In the genomic region with DNA sequence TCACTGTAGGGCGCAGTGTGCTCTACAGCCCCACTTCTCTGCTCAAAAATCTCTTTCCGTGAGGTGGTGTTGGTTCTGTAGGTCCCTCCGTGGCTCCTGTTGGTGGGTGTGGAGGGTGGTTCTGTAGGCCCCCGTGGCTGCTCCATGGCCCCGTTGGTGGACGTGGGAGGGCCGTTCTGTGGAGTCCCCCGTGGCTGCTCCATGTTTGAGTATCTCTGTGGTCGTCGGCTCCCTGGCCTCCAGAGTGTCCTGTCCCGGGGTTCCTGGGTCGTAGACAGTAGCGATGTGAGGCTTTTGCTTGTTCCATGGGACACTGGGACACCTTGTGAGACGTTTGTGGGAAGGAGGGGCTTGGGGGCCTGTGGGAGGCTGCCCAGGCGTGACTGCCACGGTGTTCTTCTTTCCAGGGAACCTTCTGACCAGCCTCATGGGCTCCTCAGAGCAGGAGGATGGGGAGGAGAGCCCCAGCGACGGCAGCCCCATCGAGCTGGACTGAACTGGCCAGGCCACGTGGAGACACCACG, we compare ENCODE assay signal across 25 cellular contexts.
"Had no signal": no experiment of that assay in that cellular context is flagged by ENCODE, and none has a peak within 500 bp of the region (broad histone marks: within the 10 kb centered on the region; RNA-seq: fewer than 3 reads in every experiment).

No MANE protein-coding gene starts in this region.

- DNase-seq: activated CD4-positive, alpha-beta memory T cell treated with anti-CD3 and anti-CD28 coated beads, Interleukin-2, amount 10 ng/mL, durations not matched to agents 7 days and 5 days; activated CD4-positive, alpha-beta T cell treated with anti-CD3 and anti-CD28 coated beads, Interleukin-2, amount 50 U/mL, for 1 hour; activated CD4-positive, CD25-positive, alpha-beta regulatory T cell treated with anti-CD3 and anti-CD28 coated beads, Interleukin-2, amount 50 U/mL, for 72 hours; activated CD8-positive, alpha-beta memory T cell treated with anti-CD3 and anti-CD28 coated beads, Interleukin-2, amount 50 U/mL, for 4 hours; activated gamma-delta T cell treated with Interleukin-2 at 50 U/mL for 16 hours; activated naive CD4-positive, alpha-beta T cell treated with anti-CD3 and anti-CD28 coated beads, Interleukin-2, amount 10 ng/mL, durations not matched to agents 7 days and 5 days; activated naive CD8-positive, alpha-beta T cell treated with anti-CD3 and anti-CD28 coated beads for 36 hours; activated T-cell treated with anti-CD3 and anti-CD28 coated beads, Interleukin-2, amount 50 U/mL, for 72 hours; brain microvascular endothelial cell; cerebellar nuclear complex; Karpas-422; MM.1S; NCI-H1105; NCI-H1436; NCI-H187; NCI-H2081; NCI-H446; NCI-H524; Peyer's patch; SIG-M5; T-helper 17 cell; T-helper 9 cell had no signal

- H3K4me3 Mint-ChIP-seq: activated CD4-positive, alpha-beta memory T cell treated with anti-CD3 and anti-CD28 coated beads, Interleukin-2, amount 10 ng/mL, durations not matched to agents 7 days and 5 days; activated naive CD4-positive, alpha-beta T cell treated with anti-CD3 and anti-CD28 coated beads, Interleukin-2, amount 10 ng/mL, durations not matched to agents 7 days and 5 days; activated naive CD8-positive, alpha-beta T cell treated with anti-CD3 and anti-CD28 coated beads for 36 hours; activated T-cell treated with anti-CD3 and anti-CD28 coated beads, Interleukin-2, amount 50 U/mL, for 72 hours; T-helper 17 cell; WTC11 had no signal

- H3K27me3 Mint-ChIP-seq: activated CD4-positive, alpha-beta memory T cell treated with anti-CD3 and anti-CD28 coated beads, Interleukin-2, amount 10 ng/mL, durations not matched to agents 7 days and 5 days; activated naive CD4-positive, alpha-beta T cell treated with anti-CD3 and anti-CD28 coated beads, Interleukin-2, amount 10 ng/mL, durations not matched to agents 7 days and 5 days; T-helper 17 cell had no signal

- H3K4me1 Mint-ChIP-seq: activated CD4-positive, alpha-beta memory T cell treated with anti-CD3 and anti-CD28 coated beads, Interleukin-2, amount 10 ng/mL, durations not matched to agents 7 days and 5 days; activated naive CD4-positive, alpha-beta T cell treated with anti-CD3 and anti-CD28 coated beads, Interleukin-2, amount 10 ng/mL, durations not matched to agents 7 days and 5 days; WTC11 had no signal

- H3K27me3 ChIP-seq: brain microvascular endothelial cell, cardiac muscle cell, Peyer's patch had no signal

- H3K9me3 ChIP-seq: Peyer's patch had no signal

- H3K4me3 ChIP-seq: cardiac muscle cell, Peyer's patch had no signal

- ATAC-seq: activated T-cell treated with anti-CD3 and anti-CD28 coated beads, Interleukin-2, amount 50 U/mL, for 72 hours; T-helper 17 cell; WTC11 had no signal

- H3K27ac ChIP-seq: brain microvascular endothelial cell, cardiac muscle cell, Peyer's patch had no signal

- H3K27ac Mint-ChIP-seq: activated CD4-positive, alpha-beta memory T cell treated with anti-CD3 and anti-CD28 coated beads, Interleukin-2, amount 10 ng/mL, durations not matched to agents 7 days and 5 days; activated naive CD4-positive, alpha-beta T cell treated with anti-CD3 and anti-CD28 coated beads, Interleukin-2, amount 10 ng/mL, durations not matched to agents 7 days and 5 days; activated naive CD8-positive, alpha-beta T cell treated with anti-CD3 and anti-CD28 coated beads for 36 hours; activated T-cell treated with anti-CD3 and anti-CD28 coated beads, Interleukin-2, amount 50 U/mL, for 72 hours; activated T-helper 2 cell treated with anti-CD3 and anti-CD28 coated beads, Interferon-gamma antibody, Interleukin-2, Interleukin-4, amounts not matched to agents 10 μg/mL and 5 μg/mL and 100 μg/mL, durations not matched to agents 14 hours and 24 hours and 36 hours; T-helper 17 cell; WTC11 had no signal

- H3K9me3 Mint-ChIP-seq: activated CD4-positive, alpha-beta memory T cell treated with anti-CD3 and anti-CD28 coated beads, Interleukin-2, amount 10 ng/mL, durations not matched to agents 7 days and 5 days; activated T-helper 2 cell treated with anti-CD3 and anti-CD28 coated beads, Interferon-gamma antibody, Interleukin-2, Interleukin-4, amounts not matched to agents 10 μg/mL and 5 μg/mL and 100 μg/mL, durations not matched to agents 14 hours and 24 hours and 36 hours; WTC11 had no signal

- H3K4me1 ChIP-seq: Peyer's patch had no signal
